8 cellular contexts compared by ENCODE assay signal in the genomic region with DNA sequence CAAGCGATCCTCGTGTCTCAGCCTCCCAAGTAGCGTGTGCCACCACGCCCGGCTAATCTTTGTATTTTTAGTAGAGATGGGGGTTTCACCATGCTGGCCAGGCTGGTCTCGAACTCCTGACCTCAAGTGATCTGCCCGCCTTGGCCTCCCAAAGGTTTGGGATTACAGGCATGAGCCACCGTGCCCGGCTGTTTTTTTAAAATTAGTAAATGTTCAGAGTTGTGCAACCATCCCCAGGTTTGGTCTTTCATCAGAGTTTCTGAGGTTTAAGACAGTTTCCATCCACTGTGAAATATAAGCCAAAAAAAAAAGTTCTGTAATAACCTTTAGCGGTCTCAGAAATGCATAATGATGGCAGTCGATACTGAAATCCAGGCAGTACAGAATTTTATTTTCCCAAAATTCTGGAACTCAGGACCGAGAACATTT. TPM values are rescaled to one million over a fixed set of nuclear protein-coding genes. Genes with fewer than 3 reads are reported as not detected.
DNase-seq lines count a peak whose midpoint lies in the region; ATAC-seq and TF ChIP-seq lines count a peak whose summit lies in the region.

No MANE protein-coding gene starts in this region.

- peaks cover 4% of the 10 kb centered on the region; the same call in 1 of the 2 replicates for H3K36me3 ChIP-seq in PC-3 (ENCODE audit: low read depth, low read length)

- peak overlapping the region; percentile 67 for H2AFZ ChIP-seq in PC-3 (ENCODE audit: low read length)

- intact Hi-C loops in CD4-positive, alpha-beta T cell (cut with DNase I, micrococcal nuclease): loop anchor here (1.0 to 10.0 kb wide), 7 partner anchors 33 to 584 kb away; partner anchors contain the start of genes ARHGEF2 (in 1 of the 2), CLK2 (in 1 of the 2), HCN3 (in 1 of the 2) and KHDC4 (in 1 of the 2)
- intact Hi-C loops in PC-3 (cut with micrococcal nuclease) (loop anchor here (1.0 to 5.0 kb wide), 3 partner anchors 34 to 73 kb away; partner anchors contain the start of genes KHDC4 and RIT1), natural killer cell (cut with micrococcal nuclease) (loop anchor here (1.0 to 5.0 kb wide), 2 partner anchors 118 to 195 kb away; partner anchors contain the start of genes ARHGEF2 and LAMTOR2)

- peak overlapping the region; percentile 81 for H3K27ac Mint-ChIP-seq in CD4-positive, alpha-beta T cell
- H3K27ac Mint-ChIP-seq in natural killer cell: peak overlapping the region; percentile 95 to 99

- H3K27ac ChIP-seq in CD4-positive, alpha-beta T cell (ENCODE audit: low read depth, low read length): peak overlapping the region; percentile 42
- H3K27ac ChIP-seq in PC-3 (ENCODE audit: low read length): no peak overlapping the region

- peaks cover 33% of the 10 kb centered on the region for H3K4me1 Mint-ChIP-seq in CD4-positive, alpha-beta T cell (ENCODE audit: low read depth)
- peaks cover 44% of the 10 kb centered on the region in 2 donors for H3K4me1 Mint-ChIP-seq in natural killer cell

- peak overlapping the region; percentile 88 for H3K4me2 ChIP-seq in PC-3 (ENCODE audit: low read length)

- no TSS peak for BruUV-seq in PC-3 (replicated peaks; lab: Mats Ljungman, UMichigan)

- peak overlapping the region; percentile 39 for H3K9ac ChIP-seq in PC-3 (ENCODE audit: low read length)

- H3K79me2 ChIP-seq in PC-3 (ENCODE audit: low read length): peaks cover 29% of the 10 kb centered on the region

- peak overlapping the region; percentile 93 for H3K4me3 Mint-ChIP-seq in CD4-positive, alpha-beta T cell
- H3K4me3 Mint-ChIP-seq in natural killer cell: peak overlapping the region; percentile 94

- H3K4me3 ChIP-seq in PC-3 (ENCODE audit: low read length): peak overlapping the region; percentile 66
- peak overlapping the region; percentile 61 for H3K4me3 ChIP-seq in choroid plexus epithelial cell (ENCODE audit: low read depth, low read length)

- H3K9me3 ChIP-seq in CD4-positive, alpha-beta T cell (ENCODE audit: control insufficient read depth, low read length): no peaks in the 10 kb centered on the region
- no peaks in the 10 kb centered on the region for H3K9me3 ChIP-seq in PC-3 (ENCODE audit: low read length)

- ATAC-seq in CD4-positive, alpha-beta T cell (ENCODE audit: poor library complexity): no peak
- ATAC-seq in PC-3: no peak; the same call in 1 of the 2 replicates
- ATAC-seq in natural killer cell: no peak

- CTCF ChIA-PET in CD4-positive, alpha-beta T cell (lab: Charles Lee): interaction anchor here (0.9 kb wide), 1 partner anchor 686 kb away, joined by 3 read pairs; the partner anchor contains the start of gene KRTCAP2
- CTCF ChIA-PET in PC-3 (lab: Charles Lee): interaction anchor here (0.6 kb wide), 1 partner anchor 651 kb away, joined by 5 read pairs; no protein-coding TSS in a partner anchor

- no peaks in the 10 kb centered on the region for H4K20me1 ChIP-seq in PC-3 (ENCODE audit: low read length)

- TF ChIP-seq CTCF in CD4-positive, alpha-beta T cell (IDR thresholded peaks at IDR 0.05): no peak
- TF ChIP-seq CTCF in PC-3 (conservative IDR thresholded peaks at IDR 0.05; ENCODE audit: low read depth, low read length) (no peak), choroid plexus epithelial cell (conservative IDR thresholded peaks at IDR 0.05; ENCODE audit: low read depth, low read length) (no peak), natural killer cell (IDR thresholded peaks at IDR 0.05) (no peak)

- H3K4me1 ChIP-seq in PC-3 (ENCODE audit: insufficient read depth, low read length): peaks cover 13% of the 10 kb centered on the region

- H3K36me3 Mint-ChIP-seq in CD4-positive, alpha-beta T cell (ENCODE audit: low read depth): peaks cover 10% of the 10 kb centered on the region
- H3K36me3 Mint-ChIP-seq in natural killer cell: no peaks in the 10 kb centered on the region

- no peaks in the 10 kb centered on the region for H3K9me2 ChIP-seq in PC-3 (replicated peaks; ENCODE audit: low read length)

- H3K27me3 ChIP-seq in CD4-positive, alpha-beta T cell (ENCODE audit: control insufficient read depth, insufficient read depth, low read length): peaks cover 8% of the 10 kb centered on the region
- H3K27me3 ChIP-seq in PC-3 (ENCODE audit: low read length): peaks cover 27% of the 10 kb centered on the region

- H3K27me3 Mint-ChIP-seq in CD4-positive, alpha-beta T cell: peaks cover 25% of the 10 kb centered on the region
- no peaks in the 10 kb centered on the region for H3K27me3 Mint-ChIP-seq in natural killer cell (ENCODE audit: low read depth in 2 of 2)

- DNase-seq in CD4-positive, alpha-beta T cell: no peak
- DNase-seq in H4 (ENCODE audit: low spot score) (peak; percentile 23), PC-3 (no peak), choroid plexus epithelial cell (ENCODE audit: low read depth) (peak; percentile 68), natural killer cell (peak; percentile 19), NCI-H2227 treated with DMSO at 0.1 percent for 48 hours (lab: John Stamatoyannopoulos, UW) (no peak), midbrain (lab: John Stamatoyannopoulos, UW) (no peak), NCI-H2029 treated with DMSO at 0.1 percent for 48 hours (lab: John Stamatoyannopoulos, UW) (no peak)

- H3K9me3 Mint-ChIP-seq in CD4-positive, alpha-beta T cell: no peaks in the 10 kb centered on the region
- H3K9me3 Mint-ChIP-seq in natural killer cell: no peaks in the 10 kb centered on the region

- H3F3A ChIP-seq in PC-3 (ENCODE audit: low read length, unreplicated experiment): no peaks in the 10 kb centered on the region

- POLR2A ChIA-PET in CD4-positive, alpha-beta T cell (lab: Charles Lee): interaction anchor here (1.0 to 1.3 kb wide), 5 partner anchors 11 to 597 kb away, joined by 3 to 5 read pairs (median 4); no protein-coding TSS in a partner anchor
- POLR2A ChIA-PET in PC-3 (lab: Charles Lee; ENCODE audit: unreplicated experiment): interaction anchor here (1.0 kb wide), 1 partner anchor 34 kb away, joined by 4 read pairs; no protein-coding TSS in a partner anchor

RNA-seq across cellular contexts. Expression of gene SYT11, which starts 0.5 kb away (rescaled TPM):
- 1 to 10 TPM; 6.1 to 6.3 TPM for total RNA-seq in CD4-positive, alpha-beta T cell
- 2.9 and 3.4 TPM in 2 replicates for total RNA-seq in H4 (2014; rRNA removed; shearing (Covaris generic))
- 0.29 and 0.44 TPM in 2 replicates for total RNA-seq in PC-3 (2014; rRNA removed)
- total RNA-seq in natural killer cell: 10 to 100 TPM; 38.1 to 42.8 (median 39.8) TPM

RNA-seq across cellular contexts. Expression of gene GON4L, which starts 1.8 kb away (rescaled TPM):
- total RNA-seq in CD4-positive, alpha-beta T cell: 10 to 100 TPM; 71.0 to 77.0 TPM
- total RNA-seq in H4 (2014; rRNA removed; shearing (Covaris generic)): 7.1 and 11.0 TPM in 2 replicates
- total RNA-seq in PC-3 (2014; rRNA removed) (31.2 and 43.9 TPM in 2 replicates), natural killer cell (100 to 1,000 TPM; 127 to 147 (median 146) TPM)

RNA-seq across cellular contexts. Expression of gene RIT1, which starts 52.3 kb away (rescaled TPM):
- 10 to 100 TPM; 66.2 to 67.0 TPM for total RNA-seq in CD4-positive, alpha-beta T cell
- 45.8 and 46.5 TPM in 2 replicates for total RNA-seq in H4 (2014; rRNA removed; shearing (Covaris generic))
- 14.7 and 18.8 TPM in 2 replicates for total RNA-seq in PC-3 (2014; rRNA removed)
- 10 to 100 TPM; 79.1 to 86.1 (median 79.2) TPM for total RNA-seq in natural killer cell

Comparison
In these comparisons a context has a peak if more than half of its experiments do, and no peak if none do; other contexts are left out.
1. DNase-seq: peak in H4 (single experiment), choroid plexus epithelial cell (single experiment) and natural killer cell (single experiment); none in CD4-positive, alpha-beta T cell (0 of 10), PC-3 (single experiment), NCI-H2227 treated with DMSO at 0.1 percent for 48 hours (single experiment), midbrain (single experiment) and NCI-H2029 treated with DMSO at 0.1 percent for 48 hours (single experiment).